Comparison of ENCODE assay signal across 26 cellular contexts in the genomic region with DNA sequence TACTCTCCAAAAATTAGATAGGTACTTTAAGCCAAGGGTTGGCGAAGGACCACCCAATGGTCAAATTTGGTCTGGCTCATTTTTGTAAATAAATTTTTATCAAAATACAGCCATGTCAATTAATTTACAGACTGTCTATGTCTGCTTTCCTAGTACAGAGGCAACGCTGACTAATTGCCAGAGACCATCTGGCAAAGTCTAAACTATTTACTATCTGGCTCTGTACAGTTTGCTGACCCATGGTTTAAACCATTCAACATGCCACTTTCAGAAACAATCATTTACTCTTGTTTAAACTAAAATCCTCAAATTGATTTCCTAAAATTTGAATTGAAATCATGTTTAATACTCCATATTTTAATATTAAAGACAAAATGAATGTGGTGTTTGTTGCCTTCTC. TPM values are rescaled to one million over a fixed set of nuclear protein-coding genes. Genes with fewer than 3 reads are reported as not detected.
DNase-seq lines count a peak whose midpoint lies in the region; ATAC-seq and TF ChIP-seq lines count a peak whose summit lies in the region.
"Had no signal": no experiment of that assay in that cellular context is flagged by ENCODE, and none has a peak within 500 bp of the region (broad histone marks: within the 10 kb centered on the region; RNA-seq: fewer than 3 reads in every experiment).

No MANE protein-coding gene starts in this region.

- no peaks in the 10 kb centered on the region for H3K36me3 ChIP-seq in neural progenitor cell
- H3K36me3 ChIP-seq in esophagus squamous epithelium = no peaks in the 10 kb centered on the region

- no peak overlapping the region for H3K4me3 ChIP-seq in choroid plexus epithelial cell (ENCODE audit: low read depth, low read length)
- no peak overlapping the region for H3K4me3 ChIP-seq in neural progenitor cell
- H3K4me3 ChIP-seq in esophagus squamous epithelium = no peak overlapping the region
- H3K4me3 ChIP-seq: GM23248, psoas muscle, SJCRH30 had no signal

- no peak overlapping the region for H3K4me2 ChIP-seq in neural progenitor cell

- H3K4me1 Mint-ChIP-seq in neural progenitor cell = peaks cover 21% of the 10 kb centered on the region

- no peaks in the 10 kb centered on the region for H3K27me3 Mint-ChIP-seq in neural progenitor cell (ENCODE audit: insufficient read depth, low read depth)
- H3K27me3 Mint-ChIP-seq: activated T-helper 17 cell treated with anti-CD3 and anti-CD28 coated beads, Interleukin-2, amount 50 U/mL, for 72 hours; stimulated activated naive B cell treated with anti-CD40 and anti-IgM and Interleukin-4, amounts not matched to agents 10 μg/mL and 1 μg/mL and 100 μg/mL, for 72 hours; type B pancreatic cell had no signal

- H3K27me3 ChIP-seq in neural progenitor cell (no peaks in the 10 kb centered on the region), esophagus squamous epithelium (no peaks in the 10 kb centered on the region)
- H3K27me3 ChIP-seq: SJCRH30 had no signal

- H3K9me3 Mint-ChIP-seq in neural progenitor cell = no peaks in the 10 kb centered on the region
- H3K9me3 Mint-ChIP-seq: activated T-helper 17 cell treated with anti-CD3 and anti-CD28 coated beads, Interleukin-2, amount 50 U/mL, for 72 hours; natural killer cell; stimulated activated naive B cell treated with anti-CD40 and anti-IgM and Interleukin-4, amounts not matched to agents 10 μg/mL and 1 μg/mL and 100 μg/mL, for 72 hours; type B pancreatic cell had no signal

- H3K9me3 ChIP-seq in neural progenitor cell (ENCODE audit: low read depth) = no peaks in the 10 kb centered on the region
- no peaks in the 10 kb centered on the region for H3K9me3 ChIP-seq in esophagus squamous epithelium
- H3K9me3 ChIP-seq: psoas muscle, SJCRH30 had no signal

- ATAC-seq in HG02763 (IDR thresholded peaks at IDR 0.05; ENCODE audit: unreplicated experiment) = no peak
- ATAC-seq: activated CD8-positive, alpha-beta T cell treated with anti-CD3 and anti-CD28 coated beads, Interleukin-2, amount 10 ng/mL, durations not matched to agents 7 days and 5 days; activated T-helper 17 cell treated with anti-CD3 and anti-CD28 coated beads, Interleukin-2, amount 50 U/mL, for 72 hours; stimulated activated naive B cell treated with anti-CD40 and anti-IgM and Interleukin-4, amounts not matched to agents 10 μg/mL and 1 μg/mL and 100 μg/mL, for 72 hours had no signal

- H3K4me1 ChIP-seq in neural progenitor cell = peaks cover 50% of the 10 kb centered on the region
- peaks cover 0 to 40% (median 14%) of the 10 kb centered on the region in 3 donors for H3K4me1 ChIP-seq in esophagus squamous epithelium

- H3K9ac ChIP-seq in neural progenitor cell = no peak overlapping the region
- H3K9ac ChIP-seq: GM23248 had no signal

- H3K27ac Mint-ChIP-seq in neural progenitor cell = no peak overlapping the region
- H3K27ac Mint-ChIP-seq: activated CD8-positive, alpha-beta T cell treated with anti-CD3 and anti-CD28 coated beads, Interleukin-2, amount 10 ng/mL, durations not matched to agents 7 days and 5 days; stimulated activated naive B cell treated with anti-CD40 and anti-IgM and Interleukin-4, amounts not matched to agents 10 μg/mL and 1 μg/mL and 100 μg/mL, for 72 hours had no signal

- H3K79me2 ChIP-seq in neural progenitor cell (ENCODE audit: low read depth) = peaks cover 63% of the 10 kb centered on the region

- peaks cover 26% of the 10 kb centered on the region for H3K36me3 Mint-ChIP-seq in neural progenitor cell

- no peak overlapping the region for H3K4me3 Mint-ChIP-seq in neural progenitor cell
- H3K4me3 Mint-ChIP-seq: activated CD8-positive, alpha-beta T cell treated with anti-CD3 and anti-CD28 coated beads, Interleukin-2, amount 10 ng/mL, durations not matched to agents 7 days and 5 days; activated T-helper 17 cell treated with anti-CD3 and anti-CD28 coated beads, Interleukin-2, amount 50 U/mL, for 72 hours; stimulated activated naive B cell treated with anti-CD40 and anti-IgM and Interleukin-4, amounts not matched to agents 10 μg/mL and 1 μg/mL and 100 μg/mL, for 72 hours; type B pancreatic cell had no signal

- peaks cover 40% of the 10 kb centered on the region for H4K20me1 ChIP-seq in neural progenitor cell (ENCODE audit: low read depth)

- DNase-seq in G401 (ENCODE audit: low spot score) (peak; percentile 79), NCI-H1694 (lab: John Stamatoyannopoulos, UW) (peak; percentile 27), choroid plexus epithelial cell (ENCODE audit: low read depth) (peak; percentile 38), neural progenitor cell (ENCODE audit: low spot score) (no peak), NAMALWA (ENCODE audit: low spot score) (no peak), esophagus squamous epithelium (lab: John Stamatoyannopoulos, UW) (no peak)
- DNase-seq: activated CD4-positive, alpha-beta T cell treated with anti-CD3 and anti-CD28 coated beads for 4 hours; activated CD8-positive, alpha-beta T cell treated with anti-CD3 and anti-CD28 coated beads, Interleukin-2, amount 10 ng/mL, durations not matched to agents 7 days and 5 days; activated naive CD4-positive, alpha-beta T cell treated with anti-CD3 and anti-CD28 coated beads, Interleukin-2, amount 50 U/mL, for 16 hours; amniotic stem cell; COR-L47; effector CD8-positive, alpha-beta T cell; GM23248; islet precursor cell; natural killer cell; NCI-H1105; NCI-H1930; occipital lobe; psoas muscle; SJCRH30; stimulated activated naive B cell treated with anti-CD40 and anti-IgM and Interleukin-4, amounts not matched to agents 10 μg/mL and 1 μg/mL and 100 μg/mL, for 72 hours; T-helper 9 cell had no signal

- no peak overlapping the region for H2AFZ ChIP-seq in neural progenitor cell (replicated peaks)
- H2AFZ ChIP-seq: GM23248 had no signal

- TF ChIP-seq CTCF in choroid plexus epithelial cell (conservative IDR thresholded peaks at IDR 0.05; ENCODE audit: low read depth, low read length) (no peak), neural progenitor cell (IDR thresholded peaks at IDR 0.05) (no peak), esophagus squamous epithelium (IDR thresholded peaks at IDR 0.05) (no peak)

- in situ Hi-C loops in G401 (cut with HindIII; ENCODE audit: low sequenced_read_pairs) = no loop called here

- peak overlapping the region; percentile 1 for H3K27ac ChIP-seq in neural progenitor cell
- no peak overlapping the region for H3K27ac ChIP-seq in esophagus squamous epithelium
- H3K27ac ChIP-seq: epithelial cell of prostate, GM23248, psoas muscle, SJCRH30 had no signal

- WGBS in esophagus squamous epithelium, 2 donors = 75 to 95% methylated on average over 2 of the region's 2 CpGs

- peaks cover 16% of the 10 kb centered on the region for H3F3A ChIP-seq in neural progenitor cell (ENCODE audit: low read depth)

- intact Hi-C loops in esophagus squamous epithelium (cut with DNase I) = no loop called here

- TF ChIP-seq POLR2A in esophagus squamous epithelium (IDR thresholded peaks at IDR 0.05) = no peak

RNA-seq across cellular contexts. Expression of gene CBLB, which starts 25.9 kb away (rescaled TPM):
- 0.68 and 8.5 TPM in 2 replicates for total RNA-seq in G401 (2014; rRNA removed; shearing (Covaris generic))
- total RNA-seq in neural progenitor cell (ENCODE audit: low replicate concordance) (61.2 and 105 TPM in 2 replicates), esophagus squamous epithelium (10 to 100 TPM in 3 of 4 donors, 1 to 10 TPM in 1; 6.7 to 29.4 (median 19.6) TPM)

Comparison
In these comparisons a context has a peak if more than half of its experiments do, and no peak if none do; other contexts are left out.
1. DNase-seq: peak in G401 (single experiment), NCI-H1694 (single experiment) and choroid plexus epithelial cell (single experiment); none in neural progenitor cell (single experiment), NAMALWA (single experiment) and esophagus squamous epithelium (single experiment).